In genomic region chr5:151107738-151108520, GRCh38 we compare ENCODE assay signal across 14 cellular contexts. TPM values are rescaled to one million over a fixed set of nuclear protein-coding genes. Genes with fewer than 3 reads are reported as not detected.
DNase-seq lines count a peak whose midpoint lies in the region; ATAC-seq, FAIRE-seq and TF ChIP-seq lines count a peak whose summit lies in the region.
"Had no signal": no experiment of that assay in that cellular context is flagged by ENCODE, and none has a peak within 500 bp of the region (broad histone marks: within the 10 kb centered on the region; RNA-seq: fewer than 3 reads in every experiment).

No MANE protein-coding gene starts in this region.

- CTCF ChIA-PET in A549 (lab: Yijun Ruan, JAX): interaction anchor here (0.6 to 25.1 kb wide), 3 partner anchors 14 to 55 kb away, joined by 3 to 704 read pairs (median 4); no protein-coding TSS in a partner anchor

- no peaks in the 10 kb centered on the region for H4K20me1 ChIP-seq in fibroblast of lung (ENCODE audit: control insufficient read depth, extremely low read depth, insufficient read depth, low read length)

- H3K9me3 ChIP-seq in A549 (no peaks in the 10 kb centered on the region), fibroblast of lung (ENCODE audit: control insufficient read depth, insufficient read depth, low read depth, low read length) (no peaks in the 10 kb centered on the region)

- H3K4me1 ChIP-seq in A549 (peaks cover 7% of the 10 kb centered on the region; the same call in 2 of the 3 replicates), fibroblast of lung (ENCODE audit: control insufficient read depth, extremely low read depth, insufficient read depth, low read length) (peaks cover 22% of the 10 kb centered on the region)

- H3K27ac ChIP-seq in A549 (0 out of 6 replicates have a peak overlapping the region, but pooled peaks of 1 of the 2 experiments have one; percentile 30), fibroblast of lung (ENCODE audit: insufficient read depth, low read length) (peak overlapping the region; percentile 35)
- H3K27ac ChIP-seq: HL-60 had no signal

- FAIRE-seq in A549 (lab: Jason Lieb, UNC): no peak
- FAIRE-seq: endometrium had no signal

- no peak overlapping the region for H3K4me3 ChIP-seq in A549
- no peak overlapping the region for H3K4me3 ChIP-seq in LNCaP clone FGC (ENCODE audit: low read depth, low read length)
- H3K4me3 ChIP-seq in fibroblast of lung (replicated peaks in 1 of 4; ENCODE audit: control extremely low read depth in 1 of 4, insufficient read depth in 1 of 4, low read depth in 3 of 4, low read length in 4 of 4): no peak overlapping the region

- no peak overlapping the region for H3K9ac ChIP-seq in fibroblast of lung (ENCODE audit: insufficient read depth, low read length)

- no peaks in the 10 kb centered on the region for H3K79me2 ChIP-seq in fibroblast of lung (ENCODE audit: control insufficient read depth, insufficient read depth, low read length)

- H3K4me2 ChIP-seq in A549: 0 out of 3 replicates have a peak overlapping the region, but pooled peaks have one; percentile 15
- no peak overlapping the region for H3K4me2 ChIP-seq in fibroblast of lung (ENCODE audit: extremely low read depth, insufficient read depth, low read length)

- no peak for TF ChIP-seq POLR2A in A549 (IDR thresholded peaks at IDR 0.05; ENCODE audit: low read length)

- H3K36me3 ChIP-seq in fibroblast of lung (ENCODE audit: control insufficient read depth, insufficient read depth, low read length): peaks cover 43% of the 10 kb centered on the region

- no peaks in the 10 kb centered on the region for H3K27me3 ChIP-seq in fibroblast of lung (ENCODE audit: control insufficient read depth, insufficient read depth, low read length)

- WGBS in A549 (ENCODE audit: missing lambda C conversion rate): 74% methylated on average over 11 of the region's 11 CpGs

- no peak for TF ChIP-seq RAD21 in A549 (conservative IDR thresholded peaks at IDR 0.05 in 1 of 2, IDR thresholded peaks at IDR 0.05 in 1 of 2)

- no peak for TF ChIP-seq EP300 in A549 (IDR thresholded peaks at IDR 0.05)

- H2AFZ ChIP-seq in fibroblast of lung (ENCODE audit: low read length): no peak overlapping the region

- no peak for TF ChIP-seq CTCF in A549 (IDR thresholded peaks at IDR 0.05)
- peak; percentile 20; the same call in 1 of the 2 replicates for TF ChIP-seq CTCF in LNCaP clone FGC (IDR thresholded peaks at IDR 0.05; ENCODE audit: control insufficient read depth, extremely low read depth, insufficient read depth)
- TF ChIP-seq CTCF in fibroblast of lung (conservative IDR thresholded peaks at IDR 0.05 in 1 of 2, IDR thresholded peaks at IDR 0.05 in 1 of 2; ENCODE audit: low read depth in 1 of 2, low read length in 2 of 2): no peak

- ATAC-seq in A549: peak in 1 of 2 experiments; percentile 43; a peak in 2 of 6 replicates
- no peak for ATAC-seq in GM19035 (IDR thresholded peaks at IDR 0.05; ENCODE audit: unreplicated experiment)

- POLR2A ChIA-PET in A549 (lab: Yijun Ruan, JAX): no interaction called here

- DNase-seq in A549 (ENCODE audit: low read depth in 1 of 2, low spot score in 1 of 2) (no peak), LNCaP clone FGC (ENCODE audit: low read depth) (peak; percentile 71), fibroblast of lung (ENCODE audit: low read depth in 2 of 2) (peak; percentile 48 to 63), mucosa of gallbladder (ENCODE audit: low spot score) (peak; percentile 86), AML-193 (lab: John Stamatoyannopoulos, UW) (no peak)
- DNase-seq in activated CD4-positive, CD25-positive, alpha-beta regulatory T cell treated with anti-CD3 and anti-CD28 coated beads, Interleukin-2, amount 50 U/mL, for 72 hours: no peak
- no peak for DNase-seq in activated CD4-positive, alpha-beta T cell treated with anti-CD3 and anti-CD28 coated beads, Interleukin-2, amount 50 U/mL, for 48 hours
- DNase-seq: activated T-cell treated with anti-CD3 and anti-CD28 coated beads, Interleukin-2, amount 50 U/mL, for 1 hour; GOT3; NCI-H226; stimulated activated CD4-positive, alpha-beta T cell treated with anti-CD3 and anti-CD28 coated beads, Interleukin-4, amount 100 ng/mL, for 1 hour had no signal

TF ChIP-seq in A549, 52 proteins besides CTCF, POLR2A, EP300 and RAD21:
- TF ChIP-seq FOSB (CRISPR knock-in tag; IDR thresholded peaks at IDR 0.05): no peak
- no peak for TF ChIP-seq RARB (CRISPR knock-in tag; IDR thresholded peaks at IDR 0.05)
- TF ChIP-seq GATA3 (IDR thresholded peaks at IDR 0.05; ENCODE audit: borderline replicate concordance): no peak
- TF ChIP-seq SREBF2 (IDR thresholded peaks at IDR 0.05): no peak
- TF ChIP-seq MAX (IDR thresholded peaks at IDR 0.05): no peak
- no peak for TF ChIP-seq FOSL2 (IDR thresholded peaks at IDR 0.05)
- TF ChIP-seq FOSL2 (CRISPR knock-in tag; IDR thresholded peaks at IDR 0.05): no peak
- no peak for TF ChIP-seq CHD2 (IDR thresholded peaks at IDR 0.05; ENCODE audit: low read length, partially characterized antibody)
- no peak for TF ChIP-seq NPAS2 (CRISPR knock-in tag; IDR thresholded peaks at IDR 0.05; ENCODE audit: borderline replicate concordance)
- TF ChIP-seq BCL3 (IDR thresholded peaks at IDR 0.05): no peak
- TF ChIP-seq CBX8 (IDR thresholded peaks at IDR 0.05): no peak
- TF ChIP-seq HDAC2 (IDR thresholded peaks at IDR 0.05): no peak
- no peak for TF ChIP-seq CHD4 (IDR thresholded peaks at IDR 0.05; ENCODE audit: borderline replicate concordance)

RNA-seq across cellular contexts. Expression of gene TNIP1, which starts 27.1 kb away (rescaled TPM):
- polyA plus RNA-seq in A549 (2011; rRNA removed): 43.4 and 48.4 TPM in 2 replicates
- 52.4 and 56.8 TPM in 2 replicates for polyA plus RNA-seq in A549 (2012; cell fraction: cytosol; rRNA removed)
- 55.4 and 64.7 TPM in 2 replicates for polyA plus RNA-seq in A549 (2012; cell fraction: nucleus; rRNA removed)
- polyA plus RNA-seq in A549 (2017; fragmentation: RNase III; extraction: RNeasy Plus Mini Kit Qiagen cat#74134 plus additional on column Dnase treatment): 53.4 to 68.2 TPM (median 55.8 TPM) in 3 replicates
- 77.5 and 77.6 TPM in 2 replicates for polyA minus RNA-seq in A549 (2011; rRNA and poly(A)+ RNA removed)
- 54.7 and 59.1 TPM in 2 replicates for total RNA-seq in fibroblast of lung
- polyA plus RNA-seq in fibroblast of lung: 32.9 and 47.2 TPM in 2 replicates
- polyA plus RNA-seq in fibroblast of lung (2012): 40.4 and 60.0 TPM in 2 replicates
- polyA minus RNA-seq in fibroblast of lung (ENCODE audit: low replicate concordance): 26.1 and 37.6 TPM in 2 replicates
- total RNA-seq in mucosa of gallbladder: 124 TPM

RNA-seq across cellular contexts. Expression of gene ANXA6, which starts 49.6 kb away (rescaled TPM):
- polyA plus RNA-seq in A549 (2011; rRNA removed) (32.4 and 34.9 TPM in 2 replicates), A549 (2017; fragmentation: RNase III; extraction: RNeasy Plus Mini Kit Qiagen cat#74134 plus additional on column Dnase treatment) (44.6 to 55.7 TPM (median 53.0 TPM) in 3 replicates), fibroblast of lung (421 and 591 TPM in 2 replicates)
- 25.2 and 30.8 TPM in 2 replicates for polyA plus RNA-seq in A549 (2012; cell fraction: cytosol; rRNA removed)
- polyA plus RNA-seq in A549 (2012; cell fraction: nucleus; rRNA removed): 29.6 and 37.0 TPM in 2 replicates
- polyA minus RNA-seq in A549 (2011; rRNA and poly(A)+ RNA removed): 54.1 and 59.1 TPM in 2 replicates
- total RNA-seq in fibroblast of lung (430 and 615 TPM in 2 replicates), mucosa of gallbladder (153 TPM)
- 503 and 689 TPM in 2 replicates for polyA plus RNA-seq in fibroblast of lung (2012)
- polyA minus RNA-seq in fibroblast of lung (ENCODE audit: low replicate concordance): 567 and 955 TPM in 2 replicates

Comparison
In these comparisons a context has a peak if more than half of its experiments do, and no peak if none do; other contexts are left out.
1. DNase-seq: peak in LNCaP clone FGC (single experiment), fibroblast of lung (2 of 2) and mucosa of gallbladder (single experiment); none in A549 (0 of 2), activated CD4-positive, CD25-positive, alpha-beta regulatory T cell treated with anti-CD3 and anti-CD28 coated beads, Interleukin-2, amount 50 U/mL, for 72 hours (single experiment), activated CD4-positive, alpha-beta T cell treated with anti-CD3 and anti-CD28 coated beads, Interleukin-2, amount 50 U/mL, for 48 hours (0 of 2) and AML-193 (0 of 2).